In genomic region chr11:117023178-117023577, GRCh38 we compare ENCODE assay signal across 1 cellular context.
TF ChIP-seq lines count a peak whose summit lies in the region.

No MANE protein-coding gene starts in this region.

TF ChIP-seq in GM12878, 131 proteins besides CTCF, POLR2A, EP300 and RAD21 (continued from another document):
- TF ChIP-seq STAT1 (conservative IDR thresholded peaks at IDR 0.05) (no peak), RELA (IDR thresholded peaks at IDR 0.05; ENCODE audit: borderline replicate concordance, partially characterized antibody) (no peak), CBX5 (IDR thresholded peaks at IDR 0.05; ENCODE audit: low read depth) (no peak), USF2 (IDR thresholded peaks at IDR 0.05; ENCODE audit: borderline replicate concordance, low read depth, low read length) (no peak), SMAD5 (IDR thresholded peaks at IDR 0.05; ENCODE audit: low read depth) (no peak), PBX3 (IDR thresholded peaks at IDR 0.05; ENCODE audit: insufficient replicate concordance, low read depth, low read length) (no peak), HDAC6 (IDR thresholded peaks at IDR 0.05; ENCODE audit: unreplicated experiment) (no peak), IKZF2 (IDR thresholded peaks at IDR 0.05) (no peak), CEBPB (IDR thresholded peaks at IDR 0.05; ENCODE audit: borderline replicate concordance in 1 of 2, low read depth in 2 of 2, low read length in 2 of 2) (no peak), HCFC1 (IDR thresholded peaks at IDR 0.05; ENCODE audit: low read length) (no peak), EED (IDR thresholded peaks at IDR 0.05; ENCODE audit: low read depth) (no peak), SUPT20H (IDR thresholded peaks at IDR 0.05; ENCODE audit: borderline replicate concordance, control insufficient read depth, low read depth, low read length) (no peak), NFXL1 (IDR thresholded peaks at IDR 0.05; ENCODE audit: borderline replicate concordance) (no peak), PKNOX1 (IDR thresholded peaks at IDR 0.05) (no peak), ZNF384 (IDR thresholded peaks at IDR 0.05; ENCODE audit: borderline replicate concordance, low read depth, low read length) (no peak)
